In genomic region chr12:97960741-97961608, GRCh38 we compare ENCODE assay signal across 8 cellular contexts.
DNase-seq lines count a peak whose midpoint lies in the region; ATAC-seq and TF ChIP-seq lines count a peak whose summit lies in the region.

No MANE protein-coding gene starts in this region.

- intact Hi-C loops in mucosa of descending colon (cut with DNase I, micrococcal nuclease) = no loop called here
- intact Hi-C loops in sigmoid colon (cut with DNase I) = no loop called here

- TF ChIP-seq EP300 in sigmoid colon (IDR thresholded peaks at IDR 0.05) = no peak

- H3K36me3 ChIP-seq in mucosa of descending colon (ENCODE audit: low read depth) = no peaks in the 10 kb centered on the region
- no peaks in the 10 kb centered on the region for H3K36me3 ChIP-seq in sigmoid colon

- H3K27me3 ChIP-seq in sigmoid colon = no peaks in the 10 kb centered on the region

- no peak overlapping the region for H3K4me3 ChIP-seq in mucosa of descending colon
- H3K4me3 ChIP-seq in sigmoid colon = no peak overlapping the region

- DNase-seq in CD1c-positive myeloid dendritic cell (ENCODE audit: extremely low spot score) (peak; percentile 16), GM13976 (ENCODE audit: low spot score) (peak; percentile 13), MV-4-11 (lab: John Stamatoyannopoulos, UW) (peak; percentile 0), T47D (ENCODE audit: low read depth in 1 of 2, low spot score in 1 of 2) (peak; percentile 52 to 78), mucosa of descending colon (peak in 1 of 3 donors; percentile 21), NCI-H128 (lab: John Stamatoyannopoulos, UW; ENCODE audit: unreplicated experiment) (no peak), sigmoid colon (no peak)

- H3K4me1 ChIP-seq in mucosa of descending colon (ENCODE audit: low read depth) = no peaks in the 10 kb centered on the region
- no peaks in the 10 kb centered on the region for H3K4me1 ChIP-seq in sigmoid colon

- peaks cover 6% of the 10 kb centered on the region for H3K9me3 ChIP-seq in mucosa of descending colon
- peaks cover 0 to 6% (median 5%) of the 10 kb centered on the region in 4 donors for H3K9me3 ChIP-seq in sigmoid colon

- TF ChIP-seq POLR2A in sigmoid colon (IDR thresholded peaks at IDR 0.05) = no peak

- ATAC-seq in HG02642 (IDR thresholded peaks at IDR 0.05; ENCODE audit: poor library complexity, unreplicated experiment) (peak; percentile 82), mucosa of descending colon (no peak)

- no peak overlapping the region for H3K27ac ChIP-seq in sigmoid colon

- in situ Hi-C loops in GM13976 (cut with MboI; ENCODE audit: low sequenced_read_pairs, unreplicated experiment) = no loop called here
- in situ Hi-C loops in T47D (cut with HindIII; ENCODE audit: low pct_unique_long_range_greater_than_20kb, low sequenced_read_pairs) = no loop called here

- 66% methylated on average over 5 of the region's 5 CpGs for WGBS in sigmoid colon, 2 donors

- peak; percentile 67 for TF ChIP-seq CTCF in GM13976 (IDR thresholded peaks at IDR 0.05; ENCODE audit: borderline replicate concordance, control extremely low read depth, extremely low read depth, insufficient read depth, missing control alignments)
- peak; percentile 10 for TF ChIP-seq CTCF in mucosa of descending colon (IDR thresholded peaks at IDR 0.05)
- no peak for TF ChIP-seq CTCF in sigmoid colon (IDR thresholded peaks at IDR 0.05)

Comparison
In these comparisons a context has a peak if more than half of its experiments do, and no peak if none do; other contexts are left out.
1. DNase-seq: peak in CD1c-positive myeloid dendritic cell (single experiment), GM13976 (single experiment), MV-4-11 (single experiment) and T47D (2 of 2); none in NCI-H128 (single experiment) and sigmoid colon (single experiment).
2. CTCF ChIP-seq: peak in GM13976 (single experiment) and mucosa of descending colon (single experiment); none in sigmoid colon (0 of 4).